ENCODE assay signal across 9 cellular contexts in genomic region chr4:38190717-38191178, GRCh38.
DNase-seq lines count a peak whose midpoint lies in the region; ATAC-seq and TF ChIP-seq lines count a peak whose summit lies in the region.
"Had no signal": no experiment of that assay in that cellular context is flagged by ENCODE, and none has a peak within 500 bp of the region (broad histone marks: within the 10 kb centered on the region; RNA-seq: fewer than 3 reads in every experiment).

No MANE protein-coding gene starts in this region.

- no peak overlapping the region for H3K4me2 ChIP-seq in mammary epithelial cell (ENCODE audit: insufficient read depth, low read depth, low read length)

- no peak overlapping the region for H3K4me3 ChIP-seq in mammary epithelial cell (replicated peaks in 1 of 3; ENCODE audit: insufficient read depth in 1 of 3, low read depth in 2 of 3, low read length in 3 of 3)
- H3K4me3 ChIP-seq in right cardiac atrium (ENCODE audit: low read length): no peak overlapping the region

- peaks cover 4% of the 10 kb centered on the region; the same call in 1 of the 2 replicates for H3K27me3 Mint-ChIP-seq in HFFc6 (ENCODE audit: insufficient read depth)

- no peaks in the 10 kb centered on the region for H3K36me3 ChIP-seq in mammary epithelial cell (ENCODE audit: insufficient read depth, low read length)

- H3K36me3 Mint-ChIP-seq in HFFc6 (ENCODE audit: low read depth): no peaks in the 10 kb centered on the region

- intact Hi-C loops in mammary epithelial cell (cut with micrococcal nuclease) (no loop called here), right cardiac atrium (cut with DNase I) (no loop called here)

- peaks cover 6% of the 10 kb centered on the region; the same call in 1 of the 2 replicates for H3K9me3 Mint-ChIP-seq in HFFc6

- peak overlapping the region; percentile 74 for H3K27ac Mint-ChIP-seq in HFFc6

- peak overlapping the region; percentile 5 for H2AFZ ChIP-seq in mammary epithelial cell (ENCODE audit: low read depth, low read length)

- no peaks in the 10 kb centered on the region for H3K27me3 ChIP-seq in mammary epithelial cell (ENCODE audit: insufficient read depth, low read length)
- no peaks in the 10 kb centered on the region for H3K27me3 ChIP-seq in right cardiac atrium (ENCODE audit: control insufficient read depth, insufficient read depth)

- no TSS peak for BruUV-seq in mammary epithelial cell (replicated peaks; lab: Mats Ljungman, UMichigan)

- H3K4me1 ChIP-seq in mammary epithelial cell (ENCODE audit: insufficient read depth, low read length) (peaks cover 44% of the 10 kb centered on the region), right cardiac atrium (ENCODE audit: control insufficient read depth, insufficient read depth, low read length) (peaks cover 6% of the 10 kb centered on the region)

- CTCF ChIA-PET in mammary epithelial cell (lab: Charles Lee; ENCODE audit: low non-redundant PET): no interaction called here

- no peaks in the 10 kb centered on the region for H3K79me2 ChIP-seq in mammary epithelial cell (ENCODE audit: insufficient read depth, low read length)

- 16% methylated on average over 4 of the region's 4 CpGs for whole genome bisulfite sequencing in mammary epithelial cell (ENCODE audit: low coverage, missing lambda C conversion rate)
- WGBS in right cardiac atrium: 15% methylated on average over 4 of the region's 4 CpGs

- peaks cover 42% of the 10 kb centered on the region for H3K4me1 Mint-ChIP-seq in HFFc6 (ENCODE audit: low read depth)

- no peak overlapping the region for H3K27ac ChIP-seq in mammary epithelial cell (ENCODE audit: insufficient read depth, low read depth, low read length)
- peak overlapping the region; percentile 66 for H3K27ac ChIP-seq in right cardiac atrium (ENCODE audit: low read length)

- in situ Hi-C loops in mammary epithelial cell (cut with MboI; ENCODE audit: low sequenced_read_pairs in 2 of 2): no loop called here

- ATAC-seq in right cardiac atrium: peak; percentile 91 to 92

- peaks cover 3% of the 10 kb centered on the region for H3K9me3 ChIP-seq in mammary epithelial cell (replicated peaks; ENCODE audit: insufficient read depth, low read length)
- H3K9me3 ChIP-seq in right cardiac atrium (ENCODE audit: control insufficient read depth, low read length): no peaks in the 10 kb centered on the region

- no peaks in the 10 kb centered on the region for H4K20me1 ChIP-seq in mammary epithelial cell (ENCODE audit: insufficient read depth, low read length)

- dilution Hi-C loops in mammary epithelial cell (cut with HindIII; ENCODE audit: low sequenced_read_pairs): loop anchor here (25.0 kb wide), 1 partner anchor 122 kb away; no protein-coding TSS in a partner anchor

- peak; percentile 60 for DNase-seq in HFFc6
- peak; percentile 53 for DNase-seq in mammary epithelial cell
- peak; percentile 48 to 77 (median 65) for DNase-seq in right cardiac atrium
- DNase-seq in stromal cell of bone marrow (ENCODE audit: low read depth): peak; percentile 82
- DNase-seq in activated CD4-positive, CD25-positive, alpha-beta regulatory T cell treated with anti-CD3 and anti-CD28 coated beads, Interleukin-2, amount 50 U/mL, for 72 hours: no peak
- no peak for DNase-seq in cerebellum (ENCODE audit: low spot score)
- DNase-seq in NCI-H2107 (lab: John Stamatoyannopoulos, UW): no peak
- no peak for DNase-seq in HuH-7 (ENCODE audit: low spot score)
- DNase-seq: activated effector memory CD4-positive, alpha-beta T cell treated with anti-CD3 and anti-CD28 coated beads, Interleukin-2, amount 50 U/mL, for 16 hours had no signal

- no peak overlapping the region for H3K9ac ChIP-seq in mammary epithelial cell (ENCODE audit: insufficient read depth, low read length)

- TF ChIP-seq CTCF in HFFc6 (IDR thresholded peaks at IDR 0.05) (no peak), mammary epithelial cell (conservative IDR thresholded peaks at IDR 0.05 in 1 of 2, IDR thresholded peaks at IDR 0.05 in 1 of 2; ENCODE audit: extremely low read depth in 1 of 2, insufficient read depth in 1 of 2, low read depth in 1 of 2, low read length in 2 of 2) (no peak)

- H3K4me3 Mint-ChIP-seq in HFFc6: peak overlapping the region; percentile 55

Comparison
In these comparisons a context has a peak if more than half of its experiments do, and no peak if none do; other contexts are left out.
1. DNase-seq: peak in HFFc6 (single experiment), mammary epithelial cell (single experiment), right cardiac atrium (3 of 3) and stromal cell of bone marrow (single experiment); none in activated CD4-positive, CD25-positive, alpha-beta regulatory T cell treated with anti-CD3 and anti-CD28 coated beads, Interleukin-2, amount 50 U/mL, for 72 hours (single experiment), cerebellum (single experiment), NCI-H2107 (single experiment) and HuH-7 (single experiment).